In the genomic region with DNA sequence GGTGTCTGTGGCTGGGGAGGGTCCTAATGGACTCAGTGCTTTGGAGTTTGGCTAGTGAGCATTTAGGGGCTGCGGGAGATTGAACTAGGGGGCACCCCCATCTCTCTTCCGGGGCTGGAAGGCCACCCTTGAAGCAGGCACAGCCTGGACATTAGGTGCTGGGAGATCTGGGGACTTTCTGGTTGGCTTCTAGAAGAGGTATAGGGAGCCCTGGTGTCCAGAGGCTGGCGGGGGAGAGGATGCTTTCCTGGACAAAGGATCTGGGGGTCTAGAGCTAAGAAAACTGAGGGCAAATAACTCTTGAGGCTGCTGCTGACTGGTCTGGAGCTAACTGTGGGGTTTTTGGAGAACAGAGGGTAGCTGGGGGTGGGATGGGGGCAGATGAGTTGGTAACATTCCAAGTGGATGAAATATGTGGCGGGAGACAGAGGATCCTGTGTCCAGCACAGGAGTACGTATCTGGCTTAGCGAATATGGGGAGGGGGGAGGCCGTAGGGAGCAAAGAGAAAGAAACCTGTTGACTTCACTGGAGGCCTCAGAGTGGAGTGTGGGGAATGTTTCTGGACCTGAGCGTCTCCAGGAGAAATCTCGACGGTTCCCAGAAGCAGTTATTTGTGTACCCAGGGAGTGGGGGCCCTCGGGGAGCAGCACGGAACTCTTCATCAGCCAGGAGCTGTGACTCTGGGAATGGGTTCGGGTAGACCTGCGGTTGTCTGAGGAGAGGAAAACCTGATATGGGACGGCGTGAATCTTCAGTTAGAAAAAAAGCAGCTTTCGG, we compare ENCODE assay signal across 8 cellular contexts. TPM values are rescaled to one million over a fixed set of nuclear protein-coding genes. Genes with fewer than 3 reads are reported as not detected.
DNase-seq lines count a peak whose midpoint lies in the region; ATAC-seq and TF ChIP-seq lines count a peak whose summit lies in the region.

No MANE protein-coding gene starts in this region.

- H3K27me3 ChIP-seq in endocrine pancreas (ENCODE audit: control insufficient read depth, insufficient read depth, low read length), result no peaks in the 10 kb centered on the region

- H3K4me1 ChIP-seq in endocrine pancreas (ENCODE audit: control insufficient read depth, insufficient read depth, low read length), result peaks cover 6% of the 10 kb centered on the region

- H3K4me1 Mint-ChIP-seq in T-helper 17 cell, result peaks cover 55% of the 10 kb centered on the region
- peaks cover 34 to 63% (median 48%) of the 10 kb centered on the region in 4 donors for H3K4me1 Mint-ChIP-seq in naive thymus-derived CD8-positive, alpha-beta T cell

- peak overlapping the region; percentile 95 for H3K4me3 Mint-ChIP-seq in T-helper 17 cell
- H3K4me3 Mint-ChIP-seq in naive thymus-derived CD8-positive, alpha-beta T cell, result peak overlapping the region; percentile 82 to 100 (median 98)

- CTCF ChIA-PET in HEK293T (lab: Yijun Ruan, JAX), result interaction anchor here (0.6 to 0.9 kb wide), 2 partner anchors 10 to 43 kb away, joined by 3 read pairs; no protein-coding TSS in a partner anchor

- H3K4me3 ChIP-seq in endocrine pancreas (ENCODE audit: control insufficient read depth, insufficient read depth, low read length), result peak overlapping the region; percentile 44

- H3K27me3 Mint-ChIP-seq in T-helper 17 cell, result no peaks in the 10 kb centered on the region
- peaks cover 0 to 9% (median 0%) of the 10 kb centered on the region in 5 donors for H3K27me3 Mint-ChIP-seq in naive thymus-derived CD8-positive, alpha-beta T cell

- no peak for ATAC-seq in T-helper 17 cell
- ATAC-seq in naive thymus-derived CD8-positive, alpha-beta T cell, result no peak
- ATAC-seq in HG03439 (IDR thresholded peaks at IDR 0.05; ENCODE audit: unreplicated experiment), result no peak
- ATAC-seq in GM21447 (IDR thresholded peaks at IDR 0.05; ENCODE audit: unreplicated experiment), result no peak

- H3K9ac ChIP-seq in endocrine pancreas (ENCODE audit: control insufficient read depth, insufficient read depth, low read length), result peak overlapping the region; percentile 58

- no peaks in the 10 kb centered on the region for H3K36me3 ChIP-seq in endocrine pancreas (ENCODE audit: control insufficient read depth, insufficient read depth, low read length)

- H3K9me3 ChIP-seq in T-helper 17 cell (ENCODE audit: control insufficient read depth, low read length, poor library complexity, severe bottlenecking) (no peaks in the 10 kb centered on the region), endocrine pancreas (ENCODE audit: control insufficient read depth, low read length) (no peaks in the 10 kb centered on the region)

- H3K27ac Mint-ChIP-seq in T-helper 17 cell, result peak overlapping the region; percentile 100
- peak overlapping the region; percentile 95 to 100 (median 100) for H3K27ac Mint-ChIP-seq in naive thymus-derived CD8-positive, alpha-beta T cell

- H3K9me3 Mint-ChIP-seq in naive thymus-derived CD8-positive, alpha-beta T cell, result peaks cover 0 to 3% (median 0%) of the 10 kb centered on the region in 9 donors

- POLR2A ChIA-PET in naive thymus-derived CD8-positive, alpha-beta T cell (lab: Charles Lee), result interaction anchor here (0.7 to 9.0 kb wide), 13 partner anchors 9 to 965 kb away, joined by 3 to 300 read pairs (median 5); a partner anchor contains a TSS
- POLR2A ChIA-PET in HEK293T (lab: Yijun Ruan, JAX), result interaction anchor here (0.9 to 4.5 kb wide), 7 partner anchors 9 to 87 kb away, joined by 3 to 48 read pairs (median 4); no protein-coding TSS in a partner anchor

- peaks cover 17% of the 10 kb centered on the region for H3K36me3 Mint-ChIP-seq in T-helper 17 cell (ENCODE audit: low read depth)
- peaks cover 0 to 37% (median 0%) of the 10 kb centered on the region in 3 donors for H3K36me3 Mint-ChIP-seq in naive thymus-derived CD8-positive, alpha-beta T cell

- peak; percentile 66 for DNase-seq in activated effector memory CD4-positive, alpha-beta T cell treated with anti-CD3 and anti-CD28 coated beads, Interleukin-2, amount 50 U/mL, for 16 hours
- DNase-seq in activated effector memory CD4-positive, alpha-beta T cell treated with Interleukin-2 at 50 U/mL for 16 hours, result no peak
- DNase-seq in T-helper 17 cell (no peak), HEK293T (ENCODE audit: extremely low spot score) (no peak)
- no peak for DNase-seq in naive thymus-derived CD8-positive, alpha-beta T cell

TF ChIP-seq in HEK293T, 16 proteins besides CTCF, POLR2A, EP300 and RAD21:
- TF ChIP-seq ZNF384 (IDR thresholded peaks at IDR 0.05), result no peak
- TF ChIP-seq FOXA1 (IDR thresholded peaks at IDR 0.05), result no peak

RNA-seq across cellular contexts. Expression of a gene that starts 1.4 kb away (rescaled TPM):
- total RNA-seq in T-helper 17 cell, result 100 to 1,000 TPM; 316 to 329 TPM
- total RNA-seq in naive thymus-derived CD8-positive, alpha-beta T cell, result 100 to 1,000 TPM; 262 to 280 TPM
- 10 to 100 TPM; 40.7 to 67.6 (median 46.1) TPM for polyA plus RNA-seq in naive thymus-derived CD8-positive, alpha-beta T cell

RNA-seq across cellular contexts. Expression of a gene that starts 44.4 kb away (rescaled TPM):
- 10 to 100 TPM; 34.7 to 35.4 TPM for total RNA-seq in T-helper 17 cell
- 10 to 100 TPM; 46.6 to 49.1 TPM for total RNA-seq in naive thymus-derived CD8-positive, alpha-beta T cell
- 10 to 100 TPM; 15.6 to 25.0 (median 24.6) TPM for polyA plus RNA-seq in naive thymus-derived CD8-positive, alpha-beta T cell

RNA-seq across cellular contexts. Expression of a gene that starts 46.5 kb away (rescaled TPM):
- total RNA-seq in T-helper 17 cell, result under 1 TPM; 0.22 to 0.44 TPM
- total RNA-seq in naive thymus-derived CD8-positive, alpha-beta T cell, result not detected
- under 1 TPM in 2 of 3 donors, not detected in 1; 0.11 to 0.21 TPM for polyA plus RNA-seq in naive thymus-derived CD8-positive, alpha-beta T cell
